In the genomic region with DNA sequence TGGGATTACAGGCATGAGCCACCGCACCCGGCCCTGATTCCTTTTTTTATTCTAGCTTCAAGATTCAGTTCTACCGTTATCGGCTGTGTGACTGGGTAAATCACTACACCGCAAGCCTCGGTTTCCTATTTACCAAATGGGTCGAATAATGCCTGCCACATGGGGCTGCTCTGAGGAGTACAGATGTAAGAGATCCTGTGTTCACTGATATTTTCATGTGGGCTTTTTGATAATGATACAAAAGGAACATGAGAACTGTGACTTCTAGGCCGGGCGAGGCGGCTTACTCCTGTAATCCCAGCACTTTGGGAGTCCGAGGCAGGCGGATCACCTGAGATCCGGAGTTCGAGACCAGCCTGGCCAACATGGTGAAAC, we compare ENCODE assay signal across 8 cellular contexts. TPM values are rescaled to one million over a fixed set of nuclear protein-coding genes. Genes with fewer than 3 reads are reported as not detected.
DNase-seq lines count a peak whose midpoint lies in the region; ATAC-seq and TF ChIP-seq lines count a peak whose summit lies in the region.

No MANE protein-coding gene starts in this region.

- H3K27ac Mint-ChIP-seq in activated naive CD4-positive, alpha-beta T cell treated with anti-CD3 and anti-CD28 coated beads, Interleukin-2, amount 50 U/mL, for 24 hours, result peak overlapping the region; percentile 98

- peaks cover 12% of the 10 kb centered on the region for H3K36me3 Mint-ChIP-seq in activated naive CD4-positive, alpha-beta T cell treated with anti-CD3 and anti-CD28 coated beads, Interleukin-2, amount 50 U/mL, for 24 hours

- H3K4me1 Mint-ChIP-seq in activated naive CD4-positive, alpha-beta T cell treated with anti-CD3 and anti-CD28 coated beads, Interleukin-2, amount 50 U/mL, for 24 hours, result peaks cover 28% of the 10 kb centered on the region

- H3K9me3 ChIP-seq in HUES48 (ENCODE audit: control insufficient read depth, insufficient read depth, low read length), result no peaks in the 10 kb centered on the region
- H3K9me3 ChIP-seq in mesodermal cell (ENCODE audit: control insufficient read depth, low read length), result no peaks in the 10 kb centered on the region

- peak overlapping the region; percentile 75 for H3K27ac ChIP-seq in 22Rv1
- H3K27ac ChIP-seq in HUES48 (ENCODE audit: low read depth, low read length), result no peak overlapping the region
- peak overlapping the region; percentile 43 for H3K27ac ChIP-seq in mesodermal cell (ENCODE audit: low read depth, low read length, severe bottlenecking)

- DNase-seq in cortex of kidney (lab: John Stamatoyannopoulos, UW), result no peak

- H3K27me3 ChIP-seq in HUES48 (ENCODE audit: control insufficient read depth, insufficient read depth, low read length), result no peaks in the 10 kb centered on the region

- no peaks in the 10 kb centered on the region for H3K9me3 Mint-ChIP-seq in activated naive CD4-positive, alpha-beta T cell treated with anti-CD3 and anti-CD28 coated beads, Interleukin-2, amount 50 U/mL, for 24 hours

- H3K4me3 ChIP-seq in HUES48 (ENCODE audit: low read depth, low read length) (peak overlapping the region; percentile 3; the same call in 1 of the 2 replicates), mesodermal cell (ENCODE audit: extremely low read depth, insufficient read depth, low read length, poor library complexity, severe bottlenecking) (peak overlapping the region; percentile 80)

- no peak overlapping the region for H3K9ac ChIP-seq in HUES48 (ENCODE audit: low read depth, low read length)

- H3K27me3 Mint-ChIP-seq in activated naive CD4-positive, alpha-beta T cell treated with anti-CD3 and anti-CD28 coated beads, Interleukin-2, amount 50 U/mL, for 24 hours, result no peaks in the 10 kb centered on the region

- 90 to 93% methylated on average over 13 to 14 of the region's 14 CpGs for WGBS in mesodermal cell (ENCODE audit: insufficient coverage in 2 of 2), 2 experiments

- H3K36me3 ChIP-seq in HUES48 (ENCODE audit: control insufficient read depth, insufficient read depth, low read length), result peaks cover 34% of the 10 kb centered on the region
- peaks cover 34% of the 10 kb centered on the region for H3K36me3 ChIP-seq in mesodermal cell (ENCODE audit: control insufficient read depth, insufficient read depth, low read length)

- ATAC-seq in GM18870 (IDR thresholded peaks at IDR 0.05; ENCODE audit: unreplicated experiment) (no peak), HG03457 (IDR thresholded peaks at IDR 0.05; ENCODE audit: unreplicated experiment) (no peak), GM21576 (IDR thresholded peaks at IDR 0.05; ENCODE audit: unreplicated experiment) (no peak)

- TF ChIP-seq CTCF in 22Rv1 (IDR thresholded peaks at IDR 0.05), result no peak

- H3K4me1 ChIP-seq in HUES48 (ENCODE audit: control insufficient read depth, insufficient read depth, low read length) (0 out of 2 replicates have a peak, but pooled peaks cover 3% of the 10 kb centered on the region), mesodermal cell (ENCODE audit: control insufficient read depth, insufficient read depth, low read length, poor library complexity, severe bottlenecking) (peaks cover 10% of the 10 kb centered on the region)

- H3K4me3 Mint-ChIP-seq in activated naive CD4-positive, alpha-beta T cell treated with anti-CD3 and anti-CD28 coated beads, Interleukin-2, amount 50 U/mL, for 24 hours, result peak overlapping the region; percentile 94

RNA-seq across cellular contexts. Expression of gene PSMB4, which starts 0.7 kb away (rescaled TPM):
- 308 TPM for polyA plus RNA-seq in mesodermal cell (2013, experiment 1 of 2)
- 270 TPM for polyA plus RNA-seq in mesodermal cell (2013, experiment 2 of 2)

RNA-seq across cellular contexts. Expression of gene SELENBP1, which starts 26.2 kb away (rescaled TPM):
- polyA plus RNA-seq in mesodermal cell (2013, experiment 1 of 2), result 45.9 TPM
- 40.1 TPM for polyA plus RNA-seq in mesodermal cell (2013, experiment 2 of 2)

RNA-seq across cellular contexts. Expression of gene RFX5, which starts 51.6 kb away (rescaled TPM):
- polyA plus RNA-seq in mesodermal cell (2013, experiment 1 of 2), result 42.8 TPM
- polyA plus RNA-seq in mesodermal cell (2013, experiment 2 of 2), result 45.9 TPM
